ENCODE assay signal across 10 cellular contexts in the genomic region with DNA sequence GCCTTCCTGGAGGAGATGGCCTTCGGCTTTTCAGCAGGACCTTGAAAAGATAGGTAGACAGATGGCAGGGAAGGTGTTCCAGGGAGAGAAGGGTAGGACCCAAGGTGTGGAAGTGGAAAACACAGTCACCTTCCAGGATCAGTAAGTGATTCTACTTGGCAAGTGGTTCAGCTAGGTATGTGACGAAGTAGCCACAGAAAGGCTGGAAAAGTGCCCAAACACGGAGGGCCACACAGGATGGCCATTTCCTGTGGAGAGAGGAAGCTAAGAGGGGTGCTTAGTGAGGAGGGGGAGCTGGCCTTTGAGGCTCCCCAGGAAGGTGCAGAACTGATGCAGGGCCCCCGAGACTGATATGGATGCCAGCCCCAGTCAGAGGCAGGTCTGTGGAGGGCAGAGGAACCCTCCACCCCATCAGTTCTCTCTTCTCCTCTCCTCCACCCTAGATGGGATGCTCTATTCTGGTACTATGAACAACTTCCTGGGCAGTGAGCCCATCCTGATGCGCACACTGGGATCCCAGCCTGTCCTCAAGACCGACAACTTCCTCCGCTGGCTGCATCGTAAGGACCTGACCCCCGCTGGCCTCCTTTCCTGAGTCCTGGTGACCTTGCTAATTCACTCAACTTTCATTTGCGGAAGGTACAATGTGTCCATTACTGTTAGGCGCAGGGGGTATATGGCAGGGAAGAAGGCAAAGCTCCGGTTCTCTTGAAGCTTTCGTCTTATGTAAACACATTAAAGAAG. TPM values are rescaled to one million over a fixed set of nuclear protein-coding genes. Genes with fewer than 3 reads are reported as not detected.
A peak's percentile ranks its signal among the peaks of the same experiment; 100 is the strongest.
DNase-seq lines count a peak whose midpoint lies in the region; ATAC-seq, FAIRE-seq and TF ChIP-seq lines count a peak whose summit lies in the region.
"Had no signal": no experiment of that assay in that cellular context is flagged by ENCODE, and none has a peak within 500 bp of the region (broad histone marks: within the 10 kb centered on the region; RNA-seq: fewer than 3 reads in every experiment).

No MANE protein-coding gene starts in this region.

- peak overlapping the region; percentile 49 for H3K27ac ChIP-seq in muscle layer of colon (ENCODE audit: low read depth, low read length)

- intact Hi-C loops in activated naive CD4-positive, alpha-beta T cell treated with anti-CD3 and anti-CD28 coated beads for 36 hours (cut with micrococcal nuclease): loop anchor here (1.0 kb wide), 3 partner anchors 14 to 63 kb away; no protein-coding TSS in a partner anchor

- H3K4me3 ChIP-seq in muscle layer of colon (ENCODE audit: low read depth in 1 of 2, low read length in 2 of 2): peak overlapping the region; percentile 21 to 54

- CTCF ChIA-PET in activated naive CD4-positive, alpha-beta T cell treated with anti-CD3 and anti-CD28 coated beads for 36 hours (lab: Charles Lee): interaction anchor here (1.1 to 1.9 kb wide), 4 partner anchors 13 to 63 kb away, joined by 3 to 7 read pairs (median 6); no protein-coding TSS in a partner anchor

- TF ChIP-seq CTCF in type B pancreatic cell (conservative IDR thresholded peaks at IDR 0.05): no peak

- H3K27ac Mint-ChIP-seq in activated naive CD4-positive, alpha-beta T cell treated with anti-CD3 and anti-CD28 coated beads for 36 hours: peak overlapping the region; percentile 86
- peak overlapping the region; percentile 61 for H3K27ac Mint-ChIP-seq in type B pancreatic cell

- H3K4me1 ChIP-seq in muscle layer of colon (ENCODE audit: insufficient read depth, low read length): peaks cover 7% of the 10 kb centered on the region

- no peaks in the 10 kb centered on the region for H3K27me3 ChIP-seq in muscle layer of colon (ENCODE audit: control insufficient read depth in 1 of 2, insufficient read depth in 2 of 2, low read length in 2 of 2)

- no peaks in the 10 kb centered on the region for H3K36me3 ChIP-seq in muscle layer of colon (ENCODE audit: insufficient read depth, low read length)

- FAIRE-seq in HTR-8/SVneo (lab: Jason Lieb, UNC): no peak
- FAIRE-seq: bronchial epithelial cell had no signal

- H3K36me3 Mint-ChIP-seq in activated naive CD4-positive, alpha-beta T cell treated with anti-CD3 and anti-CD28 coated beads for 36 hours (ENCODE audit: low read depth): peaks cover 8% of the 10 kb centered on the region
- H3K36me3 Mint-ChIP-seq in type B pancreatic cell: no peaks in the 10 kb centered on the region

- no peak overlapping the region for H3K9ac ChIP-seq in muscle layer of colon (ENCODE audit: low read length)

- H3K4me1 Mint-ChIP-seq in activated naive CD4-positive, alpha-beta T cell treated with anti-CD3 and anti-CD28 coated beads for 36 hours (ENCODE audit: low read depth): peaks cover 70% of the 10 kb centered on the region
- H3K4me1 Mint-ChIP-seq in type B pancreatic cell (ENCODE audit: unreplicated experiment): peaks cover 7% of the 10 kb centered on the region

- peaks cover 2% of the 10 kb centered on the region for H3K9me3 Mint-ChIP-seq in activated naive CD4-positive, alpha-beta T cell treated with anti-CD3 and anti-CD28 coated beads for 36 hours
- no peaks in the 10 kb centered on the region for H3K9me3 Mint-ChIP-seq in type B pancreatic cell

- peak overlapping the region; percentile 63 for H3K4me3 Mint-ChIP-seq in activated naive CD4-positive, alpha-beta T cell treated with anti-CD3 and anti-CD28 coated beads for 36 hours
- peak overlapping the region; percentile 77 for H3K4me3 Mint-ChIP-seq in type B pancreatic cell

- no peak for ATAC-seq in HG03095 (IDR thresholded peaks at IDR 0.05; ENCODE audit: unreplicated experiment)
- ATAC-seq: PC-3 had no signal

- no peak for DNase-seq in activated naive CD4-positive, alpha-beta T cell treated with anti-CD3 and anti-CD28 coated beads for 36 hours
- DNase-seq in activated naive CD4-positive, alpha-beta T cell treated with Interleukin-2 at 50 U/mL for 16 hours: no peak
- DNase-seq in dermis blood vessel endothelial cell (peak; percentile 38), type B pancreatic cell (ENCODE audit: extremely low spot score, unreplicated experiment) (no peak), HTR-8/SVneo (ENCODE audit: insufficient read length, low spot score) (no peak)
- no peak for DNase-seq in stimulated activated CD8-positive, alpha-beta memory T cell treated with anti-CD3 and anti-CD28 coated beads, Interleukin-4, amount 100 ng/mL, for 48 hours
- DNase-seq: PC-3 had no signal

- no peaks in the 10 kb centered on the region for H3K27me3 Mint-ChIP-seq in activated naive CD4-positive, alpha-beta T cell treated with anti-CD3 and anti-CD28 coated beads for 36 hours (ENCODE audit: low read depth)
- H3K27me3 Mint-ChIP-seq in type B pancreatic cell: no peaks in the 10 kb centered on the region

- H3K9me3 ChIP-seq in muscle layer of colon (ENCODE audit: low read length): no peaks in the 10 kb centered on the region

RNA-seq across cellular contexts. Expression of gene SEMA4A, which starts 6.8 kb away (rescaled TPM):
- 10 to 100 TPM; 17.4 to 17.5 TPM for total RNA-seq in activated naive CD4-positive, alpha-beta T cell treated with anti-CD3 and anti-CD28 coated beads for 36 hours
- total RNA-seq in dermis blood vessel endothelial cell: 0.68 and 0.74 TPM in 2 replicates
- total RNA-seq in type B pancreatic cell (ENCODE audit: low replicate concordance): 7.1 and 12.9 TPM in 2 replicates

RNA-seq across cellular contexts. Expression of gene SLC25A44, which starts 33.7 kb away (rescaled TPM):
- 10 to 100 TPM; 69.1 to 73.5 TPM for total RNA-seq in activated naive CD4-positive, alpha-beta T cell treated with anti-CD3 and anti-CD28 coated beads for 36 hours
- total RNA-seq in dermis blood vessel endothelial cell: 9.0 and 15.9 TPM in 2 replicates
- total RNA-seq in type B pancreatic cell (ENCODE audit: low replicate concordance): 18.6 and 21.8 TPM in 2 replicates

RNA-seq across cellular contexts. Expression of gene LMNA, which starts 45.7 kb away (rescaled TPM):
- total RNA-seq in activated naive CD4-positive, alpha-beta T cell treated with anti-CD3 and anti-CD28 coated beads for 36 hours: 10 to 100 TPM; 62.1 to 62.6 TPM
- total RNA-seq in dermis blood vessel endothelial cell (502 and 945 TPM in 2 replicates), type B pancreatic cell (ENCODE audit: low replicate concordance) (141 and 400 TPM in 2 replicates)

RNA-seq across cellular contexts. Expression of gene PMF1, which starts 52.6 kb away (rescaled TPM):
- total RNA-seq in activated naive CD4-positive, alpha-beta T cell treated with anti-CD3 and anti-CD28 coated beads for 36 hours: 100 to 1,000 TPM; 135 TPM
- 64.2 and 66.4 TPM in 2 replicates for total RNA-seq in dermis blood vessel endothelial cell
- total RNA-seq in type B pancreatic cell (ENCODE audit: low replicate concordance): 56.1 and 62.0 TPM in 2 replicates
